Comparison of ENCODE assay signal across 8 cellular contexts in genomic region chr2:156333951-156334495, GRCh38. TPM values are rescaled to one million over a fixed set of nuclear protein-coding genes. Genes with fewer than 3 reads are reported as not detected.
DNase-seq lines count a peak whose midpoint lies in the region; ATAC-seq, FAIRE-seq and TF ChIP-seq lines count a peak whose summit lies in the region.

No MANE protein-coding gene starts in this region.

- H3K27me3 ChIP-seq in hepatocyte: peaks cover 22% of the 10 kb centered on the region

- WGBS in hepatocyte (ENCODE audit: low lambda C conversion rate, missing lambda C conversion rate): 1% methylated on average over 48 of the region's 48 CpGs

- peak overlapping the region; percentile 79 for H2AFZ ChIP-seq in hepatocyte

- ATAC-seq in HG03354 (IDR thresholded peaks at IDR 0.05; ENCODE audit: poor library complexity, severe bottlenecking, unreplicated experiment): peak; percentile 46

- peak; percentile 74 for FAIRE-seq in GM19239 (lab: Jason Lieb, UNC)

- DNase-seq in COR-L47 (lab: John Stamatoyannopoulos, UW) (peak; percentile 45), GM19239 (ENCODE audit: insufficient read length, low spot score) (no peak), RPMI7951 (ENCODE audit: low read depth) (peak; percentile 43), hepatocyte (ENCODE audit: low spot score) (peak; percentile 79), retinal pigment epithelial cell (ENCODE audit: low read depth) (no peak), CD1c-positive myeloid dendritic cell (ENCODE audit: extremely low spot score) (no peak)

- no peaks in the 10 kb centered on the region for H4K20me1 ChIP-seq in hepatocyte (ENCODE audit: insufficient read depth, poor library complexity, severe bottlenecking)

- TF ChIP-seq CTCF in hepatocyte (IDR thresholded peaks at IDR 0.05; ENCODE audit: poor library complexity) (peak; percentile 4), retinal pigment epithelial cell (conservative IDR thresholded peaks at IDR 0.05; ENCODE audit: low read depth, low read length) (peak; percentile 6)

- no peaks in the 10 kb centered on the region for H3K9me3 ChIP-seq in hepatocyte (ENCODE audit: low read depth)

- H3K9me2 ChIP-seq in hepatocyte (replicated peaks; ENCODE audit: insufficient read depth): no peaks in the 10 kb centered on the region

- H3K4me3 ChIP-seq in hepatocyte: peak overlapping the region; percentile 55
- H3K4me3 ChIP-seq in retinal pigment epithelial cell (ENCODE audit: low read length): peak overlapping the region; percentile 86

- H3K79me2 ChIP-seq in hepatocyte: peaks cover 15% of the 10 kb centered on the region

- H3K27ac ChIP-seq in angular gyrus (ENCODE audit: low read depth, low read length): peak overlapping the region; percentile 92
- peak overlapping the region; percentile 96 for H3K27ac ChIP-seq in hepatocyte

- H3K36me3 ChIP-seq in hepatocyte (replicated peaks; ENCODE audit: insufficient read depth, low read depth): no peaks in the 10 kb centered on the region

- peak overlapping the region; percentile 90 for H3K4me2 ChIP-seq in hepatocyte

- H3K4me1 ChIP-seq in hepatocyte (ENCODE audit: insufficient read depth): peaks cover 5% of the 10 kb centered on the region

RNA-seq across cellular contexts. Expression of gene NR4A2, which starts 1.5 kb away (rescaled TPM):
- 0.59 and 0.96 TPM in 2 replicates for total RNA-seq in RPMI7951 (2014; rRNA removed; shearing (Covaris generic))
- total RNA-seq in hepatocyte: 1.7 and 2.3 TPM in 2 replicates
- 4.5 and 5.8 TPM in 2 replicates for polyA plus RNA-seq in hepatocyte

Comparison
In these comparisons a context has a peak if more than half of its experiments do, and no peak if none do; other contexts are left out.
1. DNase-seq: peak in COR-L47 (single experiment), RPMI7951 (single experiment) and hepatocyte (single experiment); none in GM19239 (single experiment), retinal pigment epithelial cell (single experiment) and CD1c-positive myeloid dendritic cell (single experiment).